Comparison of ENCODE assay signal across 17 cellular contexts in the genomic region with DNA sequence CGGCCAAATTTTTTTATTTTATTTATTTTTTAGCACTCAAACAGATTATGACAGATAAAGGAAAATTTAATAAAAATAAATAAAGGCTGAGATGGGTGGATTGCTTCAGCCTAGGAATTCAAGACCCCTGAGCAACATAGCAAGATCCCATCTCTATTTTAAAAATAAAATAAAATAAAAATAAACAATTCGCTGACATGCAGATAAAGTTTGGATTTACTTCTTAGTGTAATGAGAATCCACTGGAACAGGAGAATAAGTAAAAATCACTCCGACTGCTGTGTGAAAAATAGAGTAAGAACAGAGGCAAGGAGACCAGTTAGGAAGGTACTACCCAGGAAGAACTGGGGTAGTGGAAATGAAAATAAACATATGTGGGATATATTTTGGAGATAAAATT. TPM values are rescaled to one million over a fixed set of nuclear protein-coding genes. Genes with fewer than 3 reads are reported as not detected.
A peak's percentile ranks its signal among the peaks of the same experiment; 100 is the strongest.
DNase-seq lines count a peak whose midpoint lies in the region; ATAC-seq and TF ChIP-seq lines count a peak whose summit lies in the region.
"Had no signal": no experiment of that assay in that cellular context is flagged by ENCODE, and none has a peak within 500 bp of the region (broad histone marks: within the 10 kb centered on the region; RNA-seq: fewer than 3 reads in every experiment).

No MANE protein-coding gene starts in this region.

- POLR2A ChIA-PET in activated CD8-positive, alpha-beta T cell treated with anti-CD3 and anti-CD28 coated beads for 36 hours (lab: Charles Lee), result no interaction called here
- POLR2A ChIA-PET in activated CD8-positive, alpha-beta T cell treated with anti-CD3 and anti-CD28 coated beads, Interleukin-2, amount 10 ng/mL, durations not matched to agents 7 days and 5 days (lab: Charles Lee), result no interaction called here
- POLR2A ChIA-PET in WTC11 (lab: Charles Lee), result no interaction called here

- no peak overlapping the region for H3K4me3 Mint-ChIP-seq in activated CD8-positive, alpha-beta T cell treated with anti-CD3 and anti-CD28 coated beads for 36 hours
- H3K4me3 Mint-ChIP-seq in activated CD8-positive, alpha-beta T cell treated with anti-CD3 and anti-CD28 coated beads, Interleukin-2, amount 10 ng/mL, durations not matched to agents 7 days and 5 days, result no peak overlapping the region
- H3K4me3 Mint-ChIP-seq in WTC11, result no peak overlapping the region
- H3K4me3 Mint-ChIP-seq in neural crest cell, result peak overlapping the region; percentile 17
- H3K4me3 Mint-ChIP-seq: CD8-positive, alpha-beta T cell had no signal

- ATAC-seq in activated CD8-positive, alpha-beta T cell treated with anti-CD3 and anti-CD28 coated beads for 36 hours, result no peak
- ATAC-seq in activated CD8-positive, alpha-beta T cell treated with anti-CD3 and anti-CD28 coated beads, Interleukin-2, amount 10 ng/mL, durations not matched to agents 7 days and 5 days, result no peak
- ATAC-seq in WTC11, result no peak
- ATAC-seq in GM21717 (IDR thresholded peaks at IDR 0.05; ENCODE audit: unreplicated experiment), result no peak
- ATAC-seq: A549; CD8-positive, alpha-beta T cell had no signal

- intact Hi-C loops in activated CD8-positive, alpha-beta T cell treated with anti-CD3 and anti-CD28 coated beads for 36 hours (cut with micrococcal nuclease), result no loop called here

- H3K9me3 Mint-ChIP-seq in activated CD8-positive, alpha-beta T cell treated with anti-CD3 and anti-CD28 coated beads for 36 hours, result peaks cover 2% of the 10 kb centered on the region
- H3K9me3 Mint-ChIP-seq in activated CD8-positive, alpha-beta T cell treated with anti-CD3 and anti-CD28 coated beads, Interleukin-2, amount 10 ng/mL, durations not matched to agents 7 days and 5 days (ENCODE audit: insufficient read depth), result no peaks in the 10 kb centered on the region
- H3K9me3 Mint-ChIP-seq in WTC11, result no peaks in the 10 kb centered on the region
- peaks cover 2% of the 10 kb centered on the region for H3K9me3 Mint-ChIP-seq in neural crest cell

- peak overlapping the region; percentile 2 for H3K27ac Mint-ChIP-seq in activated CD8-positive, alpha-beta T cell treated with anti-CD3 and anti-CD28 coated beads for 36 hours
- H3K27ac Mint-ChIP-seq in activated CD8-positive, alpha-beta T cell treated with anti-CD3 and anti-CD28 coated beads, Interleukin-2, amount 10 ng/mL, durations not matched to agents 7 days and 5 days, result no peak overlapping the region
- H3K27ac Mint-ChIP-seq in WTC11 (peak overlapping the region; percentile 73; the same call in 1 of the 2 replicates), neural crest cell (ENCODE audit: unreplicated experiment) (peak overlapping the region; percentile 44)
- H3K27ac Mint-ChIP-seq: CD8-positive, alpha-beta T cell had no signal

- TF ChIP-seq CTCF in activated CD8-positive, alpha-beta T cell treated with anti-CD3 and anti-CD28 coated beads for 36 hours (IDR thresholded peaks at IDR 0.05), result no peak
- TF ChIP-seq CTCF in WTC11 (IDR thresholded peaks at IDR 0.05) (no peak), neural crest cell (conservative IDR thresholded peaks at IDR 0.05) (no peak), GM20000 (IDR thresholded peaks at IDR 0.05; ENCODE audit: extremely low read depth, missing control alignments) (no peak)

- peaks cover 30% of the 10 kb centered on the region for H3K36me3 Mint-ChIP-seq in activated CD8-positive, alpha-beta T cell treated with anti-CD3 and anti-CD28 coated beads for 36 hours (ENCODE audit: low read depth)
- no peaks in the 10 kb centered on the region for H3K36me3 Mint-ChIP-seq in activated CD8-positive, alpha-beta T cell treated with anti-CD3 and anti-CD28 coated beads, Interleukin-2, amount 10 ng/mL, durations not matched to agents 7 days and 5 days (ENCODE audit: low read depth)
- H3K36me3 Mint-ChIP-seq in WTC11 (peaks cover 20% of the 10 kb centered on the region), neural crest cell (ENCODE audit: low read depth) (peaks cover 9% of the 10 kb centered on the region)

- no peaks in the 10 kb centered on the region for H3K27me3 Mint-ChIP-seq in activated CD8-positive, alpha-beta T cell treated with anti-CD3 and anti-CD28 coated beads for 36 hours
- H3K27me3 Mint-ChIP-seq in activated CD8-positive, alpha-beta T cell treated with anti-CD3 and anti-CD28 coated beads, Interleukin-2, amount 10 ng/mL, durations not matched to agents 7 days and 5 days (ENCODE audit: low read depth), result no peaks in the 10 kb centered on the region
- H3K27me3 Mint-ChIP-seq in WTC11 (ENCODE audit: low read depth) (no peaks in the 10 kb centered on the region), neural crest cell (ENCODE audit: low read depth) (no peaks in the 10 kb centered on the region)

- peaks cover 21% of the 10 kb centered on the region for H3K4me1 Mint-ChIP-seq in activated CD8-positive, alpha-beta T cell treated with anti-CD3 and anti-CD28 coated beads for 36 hours (ENCODE audit: low read depth)
- H3K4me1 Mint-ChIP-seq in activated CD8-positive, alpha-beta T cell treated with anti-CD3 and anti-CD28 coated beads, Interleukin-2, amount 10 ng/mL, durations not matched to agents 7 days and 5 days (ENCODE audit: low read depth), result peaks cover 11% of the 10 kb centered on the region
- H3K4me1 Mint-ChIP-seq in WTC11 (peaks cover 41% of the 10 kb centered on the region), neural crest cell (peaks cover 7% of the 10 kb centered on the region)

- no peak for DNase-seq in activated CD8-positive, alpha-beta T cell treated with anti-CD3 and anti-CD28 coated beads for 36 hours
- no peak for DNase-seq in activated CD8-positive, alpha-beta T cell treated with anti-CD3 and anti-CD28 coated beads, Interleukin-2, amount 10 ng/mL, durations not matched to agents 7 days and 5 days
- DNase-seq in WTC11 (ENCODE audit: low spot score) (no peak), neural crest cell (ENCODE audit: low read depth, low spot score) (no peak), putamen (ENCODE audit: low spot score) (no peak), GM20000 (ENCODE audit: low spot score) (no peak)
- DNase-seq: AML-193; CD8-positive, alpha-beta T cell; DMS 273 treated with DMSO at 0.1 percent for 48 hours; DMS53; DND-41; GDM1; HCEC 1CT; IMR-90; KBM-7 had no signal

- CTCF ChIA-PET in activated CD8-positive, alpha-beta T cell treated with anti-CD3 and anti-CD28 coated beads for 36 hours (lab: Charles Lee), result no interaction called here
- CTCF ChIA-PET in activated CD8-positive, alpha-beta T cell treated with anti-CD3 and anti-CD28 coated beads, Interleukin-2, amount 10 ng/mL, durations not matched to agents 7 days and 5 days (lab: Charles Lee), result no interaction called here
- CTCF ChIA-PET in WTC11 (lab: Charles Lee), result no interaction called here

TF ChIP-seq in WTC11, 78 proteins besides CTCF, POLR2A, EP300 and RAD21 (continues in another document):
- no peak for TF ChIP-seq JAZF1 (CRISPR knock-in tag; IDR thresholded peaks at IDR 0.05)
- TF ChIP-seq NR2C2 (CRISPR knock-in tag; IDR thresholded peaks at IDR 0.05), result no peak
- no peak for TF ChIP-seq TCF7 (CRISPR knock-in tag; IDR thresholded peaks at IDR 0.05; ENCODE audit: low read depth)
- no peak for TF ChIP-seq IRF2 (CRISPR knock-in tag; IDR thresholded peaks at IDR 0.05; ENCODE audit: borderline replicate concordance, low read depth)
- TF ChIP-seq ZNF532 (CRISPR knock-in tag; IDR thresholded peaks at IDR 0.05; ENCODE audit: borderline replicate concordance), result no peak
- no peak for TF ChIP-seq MYBL2 (CRISPR knock-in tag; IDR thresholded peaks at IDR 0.05)
- TF ChIP-seq ZNF121 (CRISPR knock-in tag; IDR thresholded peaks at IDR 0.05), result no peak
- TF ChIP-seq SOX15 (CRISPR knock-in tag; IDR thresholded peaks at IDR 0.05), result no peak
- TF ChIP-seq ESRRA (CRISPR knock-in tag; IDR thresholded peaks at IDR 0.05; ENCODE audit: borderline replicate concordance), result no peak
- no peak for TF ChIP-seq RORB (CRISPR knock-in tag; IDR thresholded peaks at IDR 0.05)
- no peak for TF ChIP-seq NR1H2 (CRISPR knock-in tag; IDR thresholded peaks at IDR 0.05)
- TF ChIP-seq CREB1 (CRISPR knock-in tag; IDR thresholded peaks at IDR 0.05), result no peak

RNA-seq across cellular contexts. Expression of gene PIK3CB, which starts 5.6 kb away (rescaled TPM):
- total RNA-seq in activated CD8-positive, alpha-beta T cell treated with anti-CD3 and anti-CD28 coated beads for 36 hours, result 10 to 100 TPM; 12.4 to 13.4 TPM
- total RNA-seq in activated CD8-positive, alpha-beta T cell treated with anti-CD3 and anti-CD28 coated beads, Interleukin-2, amount 10 ng/mL, durations not matched to agents 7 days and 5 days, result 1 to 10 TPM; 3.6 to 4.1 TPM
- 36.0 to 40.0 TPM (median 38.5 TPM) in 3 replicates for total RNA-seq in WTC11 (2021)
- total RNA-seq in neural crest cell, result 11.8 and 14.4 TPM in 2 replicates
